ENCODE assay signal across 9 cellular contexts in genomic region chr2:207073791-207074678, GRCh38.
DNase-seq lines count a peak whose midpoint lies in the region; ATAC-seq and TF ChIP-seq lines count a peak whose summit lies in the region.
"Had no signal": no experiment of that assay in that cellular context is flagged by ENCODE, and none has a peak within 500 bp of the region (broad histone marks: within the 10 kb centered on the region; RNA-seq: fewer than 3 reads in every experiment).

No MANE protein-coding gene starts in this region.

- peaks cover 4% of the 10 kb centered on the region for H3K36me3 ChIP-seq in neural cell (ENCODE audit: insufficient read depth, low read length)
- H3K36me3 ChIP-seq: pancreas had no signal

- H3K27me3 Mint-ChIP-seq in chondrocyte (ENCODE audit: low read depth) = no peaks in the 10 kb centered on the region

- H3K9me2 ChIP-seq in neural cell (ENCODE audit: insufficient read depth, low read length) = no peaks in the 10 kb centered on the region

- TF ChIP-seq CTCF in chondrocyte (IDR thresholded peaks at IDR 0.05) = peak; percentile 22
- TF ChIP-seq CTCF in neural cell (IDR thresholded peaks at IDR 0.05; ENCODE audit: poor library complexity, severe bottlenecking) = no peak

- no peak overlapping the region for H3K9ac ChIP-seq in neural cell (ENCODE audit: low read length)

- no peak overlapping the region for H3K4me2 ChIP-seq in neural cell (ENCODE audit: low read length)

- no peaks in the 10 kb centered on the region for H3K9me3 Mint-ChIP-seq in chondrocyte (ENCODE audit: low read depth)

- H2AFZ ChIP-seq in neural cell (ENCODE audit: low read depth, low read length) = no peak overlapping the region

- H3K9me3 ChIP-seq in neural cell (ENCODE audit: low read length) = no peaks in the 10 kb centered on the region
- H3K9me3 ChIP-seq: pancreas had no signal

- no peak for TF ChIP-seq RAD21 in neural cell (conservative IDR thresholded peaks at IDR 0.05)

- H3K4me1 Mint-ChIP-seq in chondrocyte (ENCODE audit: low read depth) = peaks cover 26% of the 10 kb centered on the region

- no peak for TF ChIP-seq EP300 in neural cell (conservative IDR thresholded peaks at IDR 0.05; ENCODE audit: poor library complexity, severe bottlenecking)

- H4K20me1 ChIP-seq in neural cell (ENCODE audit: insufficient read depth) = no peaks in the 10 kb centered on the region

- no peak overlapping the region for H3K4me3 ChIP-seq in neural cell (ENCODE audit: low read length)
- H3K4me3 ChIP-seq: pancreas had no signal

- no peaks in the 10 kb centered on the region for H3K27me3 ChIP-seq in neural cell (ENCODE audit: insufficient read depth, low read depth, low read length)

- H3K27ac ChIP-seq in neural cell (ENCODE audit: low read length) = peak overlapping the region; percentile 0
- H3K27ac ChIP-seq: pancreas had no signal

- peaks cover 16% of the 10 kb centered on the region for H3K36me3 Mint-ChIP-seq in chondrocyte (ENCODE audit: low read depth)

- H3F3A ChIP-seq in neural cell (ENCODE audit: insufficient read depth, low read length, poor library complexity, severe bottlenecking) = no peaks in the 10 kb centered on the region

- peak; percentile 8 to 15 for DNase-seq in activated CD4-positive, alpha-beta T cell treated with anti-CD3 and anti-CD28 coated beads for 24 hours (ENCODE audit: low read depth in 2 of 2)
- no peak for DNase-seq in activated CD4-positive, alpha-beta T cell treated with anti-CD3 and anti-CD28 coated beads, Interleukin-2, amount 50 U/mL, for 1 hour
- peak; percentile 48 to 54 for DNase-seq in SHP77 (lab: John Stamatoyannopoulos, UW)
- DNase-seq in chondrocyte (ENCODE audit: low spot score) = no peak
- no peak for DNase-seq in kidney glomerular epithelial cell (lab: John Stamatoyannopoulos, UW)
- no peak for DNase-seq in mesenteric fat pad (ENCODE audit: low spot score)
- DNase-seq: pancreas had no signal

- no peak overlapping the region for H3K4me3 Mint-ChIP-seq in chondrocyte (ENCODE audit: unreplicated experiment)

- ATAC-seq in GM19328 (IDR thresholded peaks at IDR 0.05; ENCODE audit: unreplicated experiment) = no peak

- peaks cover 15% of the 10 kb centered on the region for H3K79me2 ChIP-seq in neural cell (replicated peaks; ENCODE audit: insufficient read depth, low read length)

- H3K27ac Mint-ChIP-seq in chondrocyte (ENCODE audit: unreplicated experiment) = peak overlapping the region; percentile 14

TF ChIP-seq in neural cell, 6 proteins besides CTCF, POLR2A, EP300 and RAD21:
- TF ChIP-seq POLR2AphosphoS5 (IDR thresholded peaks at IDR 0.05) (peak; percentile 24), EZH2 (IDR thresholded peaks at IDR 0.05; ENCODE audit: borderline replicate concordance, insufficient read depth, low read length, poor library complexity, severe bottlenecking) (no peak)

Comparison
In these comparisons a context has a peak if more than half of its experiments do, and no peak if none do; other contexts are left out.
1. DNase-seq: peak in activated CD4-positive, alpha-beta T cell treated with anti-CD3 and anti-CD28 coated beads for 24 hours (2 of 2) and SHP77 (2 of 2); none in activated CD4-positive, alpha-beta T cell treated with anti-CD3 and anti-CD28 coated beads, Interleukin-2, amount 50 U/mL, for 1 hour (single experiment), chondrocyte (single experiment), kidney glomerular epithelial cell (single experiment) and mesenteric fat pad (single experiment).